Comparison of ENCODE assay signal across 11 cellular contexts in the genomic region with DNA sequence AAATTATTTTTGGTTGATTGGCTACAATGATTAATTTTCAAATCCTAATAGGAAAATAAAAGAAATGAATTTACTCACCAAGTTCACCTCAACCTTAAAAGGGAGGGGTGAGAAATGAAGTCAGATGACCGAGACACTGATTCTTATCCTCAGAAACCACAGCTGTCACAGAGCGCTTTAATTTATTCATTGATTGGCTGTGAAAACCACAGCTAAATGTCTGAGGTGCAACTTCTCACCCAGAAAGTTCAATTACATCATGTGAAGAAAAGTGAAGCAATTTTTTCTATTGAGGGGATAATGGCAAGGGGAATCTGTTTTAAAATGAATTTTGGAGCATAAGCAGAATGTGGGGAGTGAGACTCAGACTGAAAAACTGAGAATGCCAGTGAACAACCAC.
DNase-seq lines count a peak whose midpoint lies in the region; ATAC-seq and TF ChIP-seq lines count a peak whose summit lies in the region.
"Had no signal": no experiment of that assay in that cellular context is flagged by ENCODE, and none has a peak within 500 bp of the region (broad histone marks: within the 10 kb centered on the region; RNA-seq: fewer than 3 reads in every experiment).

No MANE protein-coding gene starts in this region.

- CTCF ChIA-PET in activated naive CD4-positive, alpha-beta T cell treated with anti-CD3 and anti-CD28 coated beads for 36 hours (lab: Charles Lee), result no interaction called here

- H3K9me3 ChIP-seq in tibial artery (no peaks in the 10 kb centered on the region), Peyer's patch (no peaks in the 10 kb centered on the region)
- H3K9me3 ChIP-seq: heart right ventricle had no signal

- peak; percentile 81 to 86 for ATAC-seq in activated naive CD4-positive, alpha-beta T cell treated with anti-CD3 and anti-CD28 coated beads, Interleukin-2, amount 50 U/mL, for 72 hours

- peaks cover 9% of the 10 kb centered on the region for H3K27me3 Mint-ChIP-seq in activated naive CD4-positive, alpha-beta T cell treated with anti-CD3 and anti-CD28 coated beads for 36 hours (ENCODE audit: low read depth)

- peak overlapping the region in 1 of 2 donors; percentile 69 for H3K27ac Mint-ChIP-seq in activated naive CD4-positive, alpha-beta T cell treated with anti-CD3 and anti-CD28 coated beads, Interleukin-2, amount 50 U/mL, for 72 hours
- H3K27ac Mint-ChIP-seq in activated naive CD4-positive, alpha-beta T cell treated with anti-CD3 and anti-CD28 coated beads for 36 hours, result no peak overlapping the region

- intact Hi-C loops in activated naive CD4-positive, alpha-beta T cell treated with anti-CD3 and anti-CD28 coated beads for 36 hours (cut with micrococcal nuclease), result loop anchor here (5.0 kb wide), 1 partner anchor 128 kb away; a partner anchor contains a TSS
- intact Hi-C loops in tibial artery (cut with DNase I; ENCODE audit: low total_unique reads), result no loop called here

- DNase-seq in activated naive CD4-positive, alpha-beta T cell treated with anti-CD3 and anti-CD28 coated beads, Interleukin-2, amount 50 U/mL, for 72 hours (ENCODE audit: low spot score in 2 of 2), result no peak
- DNase-seq in activated naive CD4-positive, alpha-beta T cell treated with anti-CD3 and anti-CD28 coated beads for 36 hours, result no peak
- DNase-seq in M059J (ENCODE audit: low read depth), result peak; percentile 18
- DNase-seq in epithelial cell of proximal tubule (ENCODE audit: low read depth), result peak; percentile 56
- DNase-seq in tibial artery, result no peak
- DNase-seq in NCI-H446 treated with DMSO at 0.1 percent for 48 hours (lab: John Stamatoyannopoulos, UW), result no peak
- DNase-seq in Peyer's patch, result no peak
- DNase-seq in NCI-H2081 treated with DMSO at 0.1 percent for 48 hours (lab: John Stamatoyannopoulos, UW), result no peak
- DNase-seq: heart right ventricle, NCI-H2171 treated with DMSO at 0.1 percent for 48 hours, right cardiac atrium had no signal

- TF ChIP-seq CTCF in epithelial cell of proximal tubule (conservative IDR thresholded peaks at IDR 0.05; ENCODE audit: low read depth, low read length) (no peak), tibial artery (IDR thresholded peaks at IDR 0.05) (no peak), Peyer's patch (IDR thresholded peaks at IDR 0.05) (no peak)

- no peaks in the 10 kb centered on the region for H3K9me3 Mint-ChIP-seq in activated naive CD4-positive, alpha-beta T cell treated with anti-CD3 and anti-CD28 coated beads, Interleukin-2, amount 50 U/mL, for 72 hours
- H3K9me3 Mint-ChIP-seq in activated naive CD4-positive, alpha-beta T cell treated with anti-CD3 and anti-CD28 coated beads for 36 hours, result peaks cover 4% of the 10 kb centered on the region

- no peaks in the 10 kb centered on the region for H3K36me3 ChIP-seq in tibial artery
- H3K36me3 ChIP-seq in Peyer's patch, result no peaks in the 10 kb centered on the region
- H3K36me3 ChIP-seq: heart right ventricle had no signal

- no peak for TF ChIP-seq POLR2A in Peyer's patch (IDR thresholded peaks at IDR 0.05)

- H3K4me1 ChIP-seq in tibial artery (peaks cover 0 to 22% (median 2%) of the 10 kb centered on the region in 4 donors), Peyer's patch (no peaks in the 10 kb centered on the region)

- H3K27ac ChIP-seq in tibial artery (peak overlapping the region; percentile 26 to 43), Peyer's patch (no peak overlapping the region)

- no peaks in the 10 kb centered on the region for H3K27me3 ChIP-seq in tibial artery
- no peaks in the 10 kb centered on the region for H3K27me3 ChIP-seq in Peyer's patch
- H3K27me3 ChIP-seq: heart right ventricle had no signal

- peaks cover 2 to 3% of the 10 kb centered on the region in 2 donors for H3K36me3 Mint-ChIP-seq in activated naive CD4-positive, alpha-beta T cell treated with anti-CD3 and anti-CD28 coated beads, Interleukin-2, amount 50 U/mL, for 72 hours
- H3K36me3 Mint-ChIP-seq in activated naive CD4-positive, alpha-beta T cell treated with anti-CD3 and anti-CD28 coated beads for 36 hours (ENCODE audit: low read depth), result no peaks in the 10 kb centered on the region

- no peak overlapping the region for H3K4me3 Mint-ChIP-seq in activated naive CD4-positive, alpha-beta T cell treated with anti-CD3 and anti-CD28 coated beads for 36 hours

- H3K4me3 ChIP-seq in epithelial cell of proximal tubule (ENCODE audit: low read depth, low read length) (no peak overlapping the region), tibial artery (no peak overlapping the region), Peyer's patch (no peak overlapping the region)
- H3K4me3 ChIP-seq: heart right ventricle had no signal

- peaks cover 12% of the 10 kb centered on the region for H3K4me1 Mint-ChIP-seq in activated naive CD4-positive, alpha-beta T cell treated with anti-CD3 and anti-CD28 coated beads for 36 hours (ENCODE audit: low read depth)

Comparison
In these comparisons a context has a peak if more than half of its experiments do, and no peak if none do; other contexts are left out.
1. DNase-seq: peak in M059J (single experiment) and epithelial cell of proximal tubule (single experiment); none in activated naive CD4-positive, alpha-beta T cell treated with anti-CD3 and anti-CD28 coated beads, Interleukin-2, amount 50 U/mL, for 72 hours (0 of 2), activated naive CD4-positive, alpha-beta T cell treated with anti-CD3 and anti-CD28 coated beads for 36 hours (single experiment), tibial artery (0 of 2), NCI-H446 treated with DMSO at 0.1 percent for 48 hours (single experiment), Peyer's patch (0 of 3) and NCI-H2081 treated with DMSO at 0.1 percent for 48 hours (single experiment).
2. H3K27ac ChIP-seq: peak in tibial artery (2 of 2); none in Peyer's patch (0 of 4).